ENCODE assay signal across 1 cellular context in genomic region chr1:114467491-114467890, GRCh38.
TF ChIP-seq lines count a peak whose summit lies in the region.

No MANE protein-coding gene starts in this region.

TF ChIP-seq in HepG2, 621 proteins besides CTCF, POLR2A, EP300 and RAD21 (continued from another document):
- TF ChIP-seq U2AF1 (optimal IDR thresholded peaks at IDR 0.05; ENCODE audit: low read depth, low read length) (no peak), RXRB (CRISPR knock-in tag; IDR thresholded peaks at IDR 0.05; ENCODE audit: borderline replicate concordance) (peak; percentile 96), ARID4A (CRISPR knock-in tag; IDR thresholded peaks at IDR 0.05; ENCODE audit: borderline replicate concordance) (peak; percentile 21; the same call in 1 of the 2 replicates), ZNF552 (CRISPR knock-in tag; IDR thresholded peaks at IDR 0.05; ENCODE audit: borderline replicate concordance) (no peak), ZNF205 (CRISPR knock-in tag; IDR thresholded peaks at IDR 0.05) (peak; percentile 90; the same call in 1 of the 2 replicates), HNF4G (IDR thresholded peaks at IDR 0.05; ENCODE audit: borderline replicate concordance, low read depth, low read length) (no peak), HNF4G (CRISPR knock-in tag; IDR thresholded peaks at IDR 0.05; ENCODE audit: borderline replicate concordance, low read depth) (0 out of 2 replicates have a peak, but pooled peaks have one; percentile 32), FOXK2 (IDR thresholded peaks at IDR 0.05) (peak; percentile 79), NR2C2 (CRISPR knock-in tag; IDR thresholded peaks at IDR 0.05; ENCODE audit: borderline replicate concordance) (peak; percentile 24; the same call in 1 of the 2 replicates), ZNF160 (CRISPR knock-in tag; IDR thresholded peaks at IDR 0.05) (no peak), ELF4 (CRISPR knock-in tag; IDR thresholded peaks at IDR 0.05; ENCODE audit: borderline replicate concordance) (peak; percentile 76), PRDM15 (CRISPR knock-in tag; IDR thresholded peaks at IDR 0.05) (no peak), ZNF747 (CRISPR knock-in tag; IDR thresholded peaks at IDR 0.05; ENCODE audit: borderline replicate concordance) (0 out of 2 replicates have a peak, but pooled peaks have one; percentile 60), STAT5B (CRISPR knock-in tag; IDR thresholded peaks at IDR 0.05) (0 out of 2 replicates have a peak, but pooled peaks have one; percentile 79), ZKSCAN8 (CRISPR knock-in tag; IDR thresholded peaks at IDR 0.05; ENCODE audit: borderline replicate concordance) (peak; percentile 90; the same call in 1 of the 2 replicates), ZNF292 (CRISPR knock-in tag; IDR thresholded peaks at IDR 0.05; ENCODE audit: borderline replicate concordance, low read depth) (0 out of 2 replicates have a peak, but pooled peaks have one; percentile 45), REPIN1 (CRISPR knock-in tag; IDR thresholded peaks at IDR 0.05; ENCODE audit: borderline replicate concordance, low read depth) (peak; percentile 69; the same call in 1 of the 2 replicates), BORCS8-MEF2B (CRISPR knock-in tag; IDR thresholded peaks at IDR 0.05) (no peak), ZEB1 (IDR thresholded peaks at IDR 0.05; ENCODE audit: insufficient replicate concordance, low read depth) (peak; percentile 55), HDAC2 (CRISPR knock-in tag; IDR thresholded peaks at IDR 0.05) (peak; percentile 97), MED1 (CRISPR knock-in tag; IDR thresholded peaks at IDR 0.05) (peak; percentile 96), ATF7 (IDR thresholded peaks at IDR 0.05) (peak; percentile 30; the same call in 1 of the 2 replicates), ATF7 (CRISPR knock-in tag; IDR thresholded peaks at IDR 0.05) (no peak; the same call in 1 of the 2 replicates), SATB2 (CRISPR knock-in tag; IDR thresholded peaks at IDR 0.05) (peak; percentile 88), MEIS2 (CRISPR knock-in tag; IDR thresholded peaks at IDR 0.05) (peak; percentile 87), NR2F1 (CRISPR knock-in tag; IDR thresholded peaks at IDR 0.05) (peak; percentile 35 to 41; a peak in 3 of 4 replicates), SOX5 (CRISPR knock-in tag; IDR thresholded peaks at IDR 0.05; ENCODE audit: borderline replicate concordance) (peak; percentile 98), ZNF224 (CRISPR knock-in tag; IDR thresholded peaks at IDR 0.05) (no peak), NFKBIZ (CRISPR knock-in tag; IDR thresholded peaks at IDR 0.05) (peak; percentile 80; the same call in 1 of the 2 replicates), SAP130 (CRISPR knock-in tag; IDR thresholded peaks at IDR 0.05; ENCODE audit: low read depth) (peak; percentile 86), ZNF3 (CRISPR knock-in tag; IDR thresholded peaks at IDR 0.05) (no peak), ZNF124 (CRISPR knock-in tag; IDR thresholded peaks at IDR 0.05) (peak; percentile 87; the same call in 1 of the 2 replicates), ZNF816 (CRISPR knock-in tag; IDR thresholded peaks at IDR 0.05; ENCODE audit: borderline replicate concordance) (no peak; the same call in 1 of the 2 replicates)
